In genomic region chr12:24848941-24849477, GRCh38 we compare ENCODE assay signal across 12 cellular contexts.
"Had no signal": no experiment of that assay in that cellular context is flagged by ENCODE, and none has a peak within 500 bp of the region (broad histone marks: within the 10 kb centered on the region; RNA-seq: fewer than 3 reads in every experiment).

No MANE protein-coding gene starts in this region.

- H3K36me3 ChIP-seq: cardiac muscle cell had no signal

- H3K4me3 ChIP-seq: cardiac muscle cell, left lung had no signal

- FAIRE-seq: frontal cortex had no signal

- DNase-seq: activated B cell treated with CpG ODN at 0.5 μM for 24 hours; activated CD4-positive, alpha-beta memory T cell treated with anti-CD3 and anti-CD28 coated beads, Interleukin-2, amount 10 ng/mL, durations not matched to agents 7 days and 5 days; activated CD4-positive, alpha-beta T cell treated with anti-CD3 and anti-CD28 coated beads for 48 hours; activated CD8-positive, alpha-beta memory T cell treated with anti-CD3 and anti-CD28 coated beads, Interleukin-2, amount 10 ng/mL, durations not matched to agents 7 days and 5 days; left lung; occipital lobe; stimulated activated CD4-positive, alpha-beta T cell treated with anti-CD3 and anti-CD28 coated beads, Interleukin-12 subunit alpha, Interleukin-12 subunit beta, amount 100 ng/mL, for 4 hours; stimulated activated CD4-positive, alpha-beta T cell treated with anti-CD3 and anti-CD28 coated beads, Interleukin-1b, Interleukin-23, amount 100 ng/mL, for 48 hours; stimulated activated CD8-positive, alpha-beta memory T cell treated with anti-CD3 and anti-CD28 coated beads, Interleukin-4, amount 100 ng/mL, for 48 hours; stimulated activated naive CD4-positive, alpha-beta T cell had no signal

- H3K27me3 ChIP-seq: cardiac muscle cell, left lung had no signal

- H3K9me3 ChIP-seq: left lung had no signal

- ATAC-seq: activated CD8-positive, alpha-beta memory T cell treated with anti-CD3 and anti-CD28 coated beads, Interleukin-2, amount 10 ng/mL, durations not matched to agents 7 days and 5 days; left lung had no signal

- H3K27ac ChIP-seq: cardiac muscle cell, left lung had no signal

- H3K4me1 ChIP-seq: left lung had no signal
